8 cellular contexts compared by ENCODE assay signal in genomic region chr12:124567035-124567672, GRCh38. TPM values are rescaled to one million over a fixed set of nuclear protein-coding genes. Genes with fewer than 3 reads are reported as not detected.
DNase-seq lines count a peak whose midpoint lies in the region; ATAC-seq, FAIRE-seq and TF ChIP-seq lines count a peak whose summit lies in the region.

Gene NCOR2 (minus strand): TSS chr12:124567612. CDS start chr12:124495251, 72,361 bp downstream.

- TF ChIP-seq CTCF in HL-60 (IDR thresholded peaks at IDR 0.05; ENCODE audit: insufficient read depth, low read length) (no peak), coronary artery (IDR thresholded peaks at IDR 0.05) (no peak), D721Med (IDR thresholded peaks at IDR 0.05; ENCODE audit: insufficient read depth, missing control alignments) (no peak)

- peak within 1 kb of the TSS; percentile 93 to 98 (median 96) for H3K9ac ChIP-seq in BLaER1 treated with 17β-estradiol and CSF1 and Interleukin-3, amounts not matched to agents 10 nM and 100 nM

- H3K27me3 ChIP-seq in BLaER1 treated with 17β-estradiol and CSF1 and Interleukin-3, amounts not matched to agents 10 nM and 100 nM = 0 out of 22 replicates have a peak, but pooled peaks cover 0 to 9% (median 0%) of the 10 kb centered on the region in 11 experiments
- no peaks in the 10 kb centered on the region for H3K27me3 ChIP-seq in HL-60 (ENCODE audit: insufficient read depth, poor library complexity, severe bottlenecking)

- H4K20me1 ChIP-seq in BLaER1 treated with 17β-estradiol and CSF1 and Interleukin-3, amounts not matched to agents 10 nM and 100 nM = peaks cover 41 to 46% (median 45%) of the 10 kb centered on the region in 11 experiments

- ATAC-seq in GM19455 (IDR thresholded peaks at IDR 0.05; ENCODE audit: unreplicated experiment) = peak; percentile 28

- H3K4me3 ChIP-seq in BLaER1 treated with 17β-estradiol and CSF1 and Interleukin-3, amounts not matched to agents 10 nM and 100 nM = peak within 1 kb of the TSS; percentile 84 to 98 (median 94)
- H3K4me3 ChIP-seq in HL-60 (replicated peaks; ENCODE audit: insufficient read depth, low read length) (peak within 1 kb of the TSS; percentile 97), coronary artery (peak within 1 kb of the TSS; percentile 98)

- H3K4me1 ChIP-seq in BLaER1 treated with 17β-estradiol and CSF1 and Interleukin-3, amounts not matched to agents 10 nM and 100 nM = peaks cover 51 to 76% (median 66%) of the 10 kb centered on the region in 10 experiments

- peaks cover 0 to 13% (median 5%) of the 10 kb centered on the region in 11 experiments; a peak in 8 of 22 replicates for H3K36me3 ChIP-seq in BLaER1 treated with 17β-estradiol and CSF1 and Interleukin-3, amounts not matched to agents 10 nM and 100 nM

- FAIRE-seq in D721Med (lab: Jason Lieb, UNC) = no peak

- DNase-seq in HL-60 (ENCODE audit: low read depth in 1 of 2, low spot score in 1 of 2) (peak in 1 of 2 experiments; percentile 23), coronary artery (ENCODE audit: low spot score) (no peak), lung microvascular endothelial cell (ENCODE audit: low read depth in 2 of 2) (peak in 1 of 2 donors; percentile 39), D721Med (ENCODE audit: insufficient read length, low spot score) (no peak)
- DNase-seq in activated CD4-positive, CD25-positive, alpha-beta regulatory T cell treated with anti-CD3 and anti-CD28 coated beads, Interleukin-2, amount 50 U/mL, for 72 hours = peak; percentile 58
- DNase-seq in stimulated activated CD8-positive, alpha-beta memory T cell treated with anti-CD3 and anti-CD28 coated beads, Interleukin-2, amount 100 ng/mL, for 1 hour (ENCODE audit: low read depth in 2 of 2) = peak; percentile 24 to 29

- H3K4me2 ChIP-seq in BLaER1 treated with 17β-estradiol and CSF1 and Interleukin-3, amounts not matched to agents 10 nM and 100 nM = peak within 1 kb of the TSS; percentile 92 to 100 (median 97)

- no peaks in the 10 kb centered on the region for H3K9me3 ChIP-seq in BLaER1 treated with 17β-estradiol and CSF1 and Interleukin-3, amounts not matched to agents 10 nM and 100 nM (replicated peaks in 1 of 11)

- H3K27ac ChIP-seq in BLaER1 treated with 17β-estradiol and CSF1 and Interleukin-3, amounts not matched to agents 10 nM and 100 nM = peak within 1 kb of the TSS; percentile 83 to 97 (median 96)
- H3K27ac ChIP-seq in HL-60 (replicated peaks) = peak within 1 kb of the TSS; percentile 90
- peak within 1 kb of the TSS; percentile 99 for H3K27ac ChIP-seq in coronary artery

RNA-seq across cellular contexts. Expression of gene NCOR2, which starts in this region (rescaled TPM):
- total RNA-seq in lung microvascular endothelial cell = 10.5 TPM in 2 replicates

Comparison
In these comparisons a context has a peak if more than half of its experiments do, and no peak if none do; other contexts are left out.
1. DNase-seq: peak in activated CD4-positive, CD25-positive, alpha-beta regulatory T cell treated with anti-CD3 and anti-CD28 coated beads, Interleukin-2, amount 50 U/mL, for 72 hours (single experiment) and stimulated activated CD8-positive, alpha-beta memory T cell treated with anti-CD3 and anti-CD28 coated beads, Interleukin-2, amount 100 ng/mL, for 1 hour (2 of 2); none in coronary artery (single experiment) and D721Med (single experiment).
2. Peak in every context shown above with its lines, with median percentiles within 50 percentile points of each other: H3K27ac ChIP-seq and H3K4me3 ChIP-seq.